1 cellular context compared by ENCODE assay signal in genomic region chr5:142770650-142771609, GRCh38.
A peak's percentile ranks its signal among the peaks of the same experiment; 100 is the strongest.
TF ChIP-seq lines count a peak whose summit lies in the region.

No MANE protein-coding gene starts in this region.

TF ChIP-seq in HepG2, 621 proteins besides CTCF, POLR2A, EP300 and RAD21 (continued from another document and continues in another):
- no peak for TF ChIP-seq HBP1 (CRISPR knock-in tag; IDR thresholded peaks at IDR 0.05; ENCODE audit: low read depth)
- peak; percentile 50; the same call in 1 of the 2 replicates for TF ChIP-seq WIZ (CRISPR knock-in tag; IDR thresholded peaks at IDR 0.05)
- no peak for TF ChIP-seq ZNF30 (CRISPR knock-in tag; IDR thresholded peaks at IDR 0.05)
- TF ChIP-seq ZNF724P (CRISPR knock-in tag; IDR thresholded peaks at IDR 0.05; ENCODE audit: borderline replicate concordance) = 0 out of 2 replicates have a peak, but pooled peaks have one; percentile 35
- TF ChIP-seq CREBL2 (CRISPR knock-in tag; IDR thresholded peaks at IDR 0.05; ENCODE audit: borderline replicate concordance) = 0 out of 2 replicates have a peak, but pooled peaks have one; percentile 21
- TF ChIP-seq HNRNPLL (IDR thresholded peaks at IDR 0.05; ENCODE audit: low read depth, low read length, poor library complexity, severe bottlenecking) = peak; percentile 98
- no peak for TF ChIP-seq ZNF878 (CRISPR knock-in tag; IDR thresholded peaks at IDR 0.05)
- peak; percentile 70; the same call in 1 of the 2 replicates for TF ChIP-seq ZNF784 (CRISPR knock-in tag; IDR thresholded peaks at IDR 0.05; ENCODE audit: borderline replicate concordance)
- TF ChIP-seq SOX5 (CRISPR knock-in tag; IDR thresholded peaks at IDR 0.05; ENCODE audit: borderline replicate concordance) = no peak
- peak; percentile 71; the same call in 1 of the 2 replicates for TF ChIP-seq SRY (CRISPR knock-in tag; IDR thresholded peaks at IDR 0.05)
- TF ChIP-seq RBM39 (IDR thresholded peaks at IDR 0.05; ENCODE audit: low read depth, low read length, poor library complexity, severe bottlenecking) = peak; percentile 50
- TF ChIP-seq ZNF205 (CRISPR knock-in tag; IDR thresholded peaks at IDR 0.05) = peak; percentile 53; the same call in 1 of the 2 replicates
- no peak for TF ChIP-seq AFF4 (CRISPR knock-in tag; IDR thresholded peaks at IDR 0.05)
- peak; percentile 62 for TF ChIP-seq SALL2 (CRISPR knock-in tag; IDR thresholded peaks at IDR 0.05)
- TF ChIP-seq ZNF441 (CRISPR knock-in tag; IDR thresholded peaks at IDR 0.05; ENCODE audit: borderline replicate concordance) = 0 out of 2 replicates have a peak, but pooled peaks have one; percentile 0
- peak; percentile 78 for TF ChIP-seq ZBTB7B (CRISPR knock-in tag; IDR thresholded peaks at IDR 0.05)
- TF ChIP-seq CENPX (CRISPR knock-in tag; IDR thresholded peaks at IDR 0.05) = no peak
- TF ChIP-seq CBFB (CRISPR knock-in tag; IDR thresholded peaks at IDR 0.05) = peak; percentile 37; the same call in 1 of the 2 replicates
- TF ChIP-seq ZNF800 (CRISPR knock-in tag; IDR thresholded peaks at IDR 0.05) = peak; percentile 94
- peak in 1 of 2 experiments; percentile 37; a peak in 1 of 4 replicates for TF ChIP-seq KLF16 (CRISPR knock-in tag; IDR thresholded peaks at IDR 0.05)
- TF ChIP-seq ZBTB4 (CRISPR knock-in tag; IDR thresholded peaks at IDR 0.05; ENCODE audit: borderline replicate concordance) = peak; percentile 46; the same call in 1 of the 2 replicates
- TF ChIP-seq ZNF639 (CRISPR knock-in tag; conservative IDR thresholded peaks at IDR 0.05) = no peak
- peak; percentile 47; the same call in 1 of the 2 replicates for TF ChIP-seq ZMAT3 (CRISPR knock-in tag; conservative IDR thresholded peaks at IDR 0.05)
- TF ChIP-seq ZNF503 (CRISPR knock-in tag; IDR thresholded peaks at IDR 0.05) = 0 out of 2 replicates have a peak, but pooled peaks have one; percentile 27
- TF ChIP-seq MYPOP (CRISPR knock-in tag; IDR thresholded peaks at IDR 0.05) = peak; percentile 76
- no peak for TF ChIP-seq ZHX2 (IDR thresholded peaks at IDR 0.05; ENCODE audit: low read depth)
- no peak for TF ChIP-seq ZHX2 (CRISPR knock-in tag; IDR thresholded peaks at IDR 0.05; ENCODE audit: borderline replicate concordance)
- no peak for TF ChIP-seq GZF1 (CRISPR knock-in tag; IDR thresholded peaks at IDR 0.05)
- no peak for TF ChIP-seq ZNF660 (CRISPR knock-in tag; IDR thresholded peaks at IDR 0.05; ENCODE audit: borderline replicate concordance, low read depth)
- TF ChIP-seq MEIS1 (CRISPR knock-in tag; IDR thresholded peaks at IDR 0.05; ENCODE audit: borderline replicate concordance) = no peak
- peak; percentile 65; the same call in 1 of the 2 replicates for TF ChIP-seq ZNF350 (CRISPR knock-in tag; IDR thresholded peaks at IDR 0.05; ENCODE audit: borderline replicate concordance, low read depth)
